Comparison of ENCODE assay signal across 1 cellular context in genomic region chr7:128791968-128792319, GRCh38.
TF ChIP-seq lines count a peak whose summit lies in the region.

CCDC136 (plus strand) TSS chr7:128791968; CDS start chr7:128792412, 444 bp downstream.

TF ChIP-seq in GM12878, 131 proteins besides CTCF, POLR2A, EP300 and RAD21:
- no peak for TF ChIP-seq E4F1 (IDR thresholded peaks at IDR 0.05; ENCODE audit: borderline replicate concordance, partially characterized antibody)
- no peak for TF ChIP-seq NFYA (IDR thresholded peaks at IDR 0.05; ENCODE audit: borderline replicate concordance, low read depth, low read length)
- no peak for TF ChIP-seq EGR1 (IDR thresholded peaks at IDR 0.05; ENCODE audit: borderline replicate concordance in 1 of 2, low read depth in 2 of 2, low read length in 2 of 2)
- no peak for TF ChIP-seq SPI1 (IDR thresholded peaks at IDR 0.05; ENCODE audit: borderline replicate concordance, insufficient read depth, low read depth, low read length)
- TF ChIP-seq BRCA1 (IDR thresholded peaks at IDR 0.05; ENCODE audit: low read depth, low read length), result no peak
- TF ChIP-seq YBX1 (IDR thresholded peaks at IDR 0.05), result no peak
- TF ChIP-seq REST (IDR thresholded peaks at IDR 0.05; ENCODE audit: low read depth, low read length), result no peak
- no peak for TF ChIP-seq ZZZ3 (IDR thresholded peaks at IDR 0.05; ENCODE audit: control insufficient read depth, insufficient read length, low read depth)
